Comparison of ENCODE assay signal across 12 cellular contexts in the genomic region with DNA sequence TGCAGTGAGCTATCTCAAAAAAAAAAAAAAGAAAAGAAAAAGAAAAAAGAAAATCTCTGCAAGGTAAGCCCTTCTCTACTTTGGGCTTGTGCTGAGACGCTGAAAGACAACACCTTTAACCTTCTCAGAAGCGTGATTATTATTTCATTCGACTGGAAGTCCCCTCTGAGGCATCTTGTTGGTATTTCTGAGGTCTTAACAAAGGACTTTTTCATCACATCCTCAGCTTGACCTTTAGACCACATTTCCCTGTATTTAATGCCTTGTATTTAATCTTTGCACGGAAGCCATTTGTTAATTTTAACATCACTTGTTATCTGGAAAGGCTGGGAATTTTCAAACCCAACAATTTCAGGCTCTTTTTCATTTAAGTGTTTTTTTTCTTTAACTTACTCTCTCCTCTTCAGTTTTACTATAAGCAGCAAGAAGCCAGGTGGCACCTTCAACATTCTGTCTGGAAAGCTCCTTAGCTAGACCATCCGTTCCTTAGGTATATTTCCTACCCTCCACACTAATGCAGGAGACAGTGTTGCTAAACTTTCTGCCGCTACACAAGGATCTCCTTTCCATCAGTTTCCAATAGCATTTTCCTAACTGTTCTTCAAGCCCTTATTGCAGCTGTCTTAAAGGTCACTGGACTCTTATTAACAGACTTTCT. TPM values are rescaled to one million over a fixed set of nuclear protein-coding genes. Genes with fewer than 3 reads are reported as not detected.
DNase-seq lines count a peak whose midpoint lies in the region; ATAC-seq and TF ChIP-seq lines count a peak whose summit lies in the region.
"Had no signal": no experiment of that assay in that cellular context is flagged by ENCODE, and none has a peak within 500 bp of the region (broad histone marks: within the 10 kb centered on the region; RNA-seq: fewer than 3 reads in every experiment).

No MANE protein-coding gene starts in this region.

- peak; percentile 51 for ATAC-seq in activated CD8-positive, alpha-beta T cell treated with anti-CD3 and anti-CD28 coated beads for 36 hours
- ATAC-seq in activated CD8-positive, alpha-beta T cell treated with anti-CD3 and anti-CD28 coated beads, Interleukin-2, amount 10 ng/mL, durations not matched to agents 7 days and 5 days = no peak

- H3K27ac Mint-ChIP-seq in activated CD8-positive, alpha-beta T cell treated with anti-CD3 and anti-CD28 coated beads for 36 hours = peak overlapping the region; percentile 68
- H3K27ac Mint-ChIP-seq in activated CD8-positive, alpha-beta T cell treated with anti-CD3 and anti-CD28 coated beads, Interleukin-2, amount 10 ng/mL, durations not matched to agents 7 days and 5 days = no peak overlapping the region
- H3K27ac Mint-ChIP-seq: activated naive CD8-positive, alpha-beta T cell treated with anti-CD3 and anti-CD28 coated beads, Interleukin-2, amount 10 ng/mL, durations not matched to agents 7 days and 5 days; HFFc6 had no signal

- POLR2A ChIA-PET in activated CD8-positive, alpha-beta T cell treated with anti-CD3 and anti-CD28 coated beads for 36 hours (lab: Charles Lee) = interaction anchor here (1.2 to 2.4 kb wide), 2 partner anchors 11 to 23 kb away, joined by 3 to 18 read pairs; partner anchors contain the start of gene KCTD13
- POLR2A ChIA-PET in activated CD8-positive, alpha-beta T cell treated with anti-CD3 and anti-CD28 coated beads, Interleukin-2, amount 10 ng/mL, durations not matched to agents 7 days and 5 days (lab: Charles Lee) = interaction anchor here (1.5 kb wide), 1 partner anchor 10 kb away, joined by 7 read pairs; the partner anchor contains the start of gene KCTD13

- H3K9me3 Mint-ChIP-seq in activated CD8-positive, alpha-beta T cell treated with anti-CD3 and anti-CD28 coated beads for 36 hours = no peaks in the 10 kb centered on the region
- H3K9me3 Mint-ChIP-seq in activated CD8-positive, alpha-beta T cell treated with anti-CD3 and anti-CD28 coated beads, Interleukin-2, amount 10 ng/mL, durations not matched to agents 7 days and 5 days (ENCODE audit: insufficient read depth) = no peaks in the 10 kb centered on the region
- H3K9me3 Mint-ChIP-seq: activated naive CD8-positive, alpha-beta T cell treated with anti-CD3 and anti-CD28 coated beads, Interleukin-2, amount 10 ng/mL, durations not matched to agents 7 days and 5 days; HFFc6 had no signal

- peaks cover 18% of the 10 kb centered on the region for H3K4me1 Mint-ChIP-seq in activated CD8-positive, alpha-beta T cell treated with anti-CD3 and anti-CD28 coated beads for 36 hours (ENCODE audit: low read depth)
- no peaks in the 10 kb centered on the region for H3K4me1 Mint-ChIP-seq in activated CD8-positive, alpha-beta T cell treated with anti-CD3 and anti-CD28 coated beads, Interleukin-2, amount 10 ng/mL, durations not matched to agents 7 days and 5 days (ENCODE audit: low read depth)

- no peak overlapping the region for H3K4me3 Mint-ChIP-seq in activated CD8-positive, alpha-beta T cell treated with anti-CD3 and anti-CD28 coated beads for 36 hours
- no peak overlapping the region for H3K4me3 Mint-ChIP-seq in activated CD8-positive, alpha-beta T cell treated with anti-CD3 and anti-CD28 coated beads, Interleukin-2, amount 10 ng/mL, durations not matched to agents 7 days and 5 days
- H3K4me3 Mint-ChIP-seq: activated naive CD8-positive, alpha-beta T cell treated with anti-CD3 and anti-CD28 coated beads, Interleukin-2, amount 10 ng/mL, durations not matched to agents 7 days and 5 days; HFFc6 had no signal

- H3K27me3 Mint-ChIP-seq in activated CD8-positive, alpha-beta T cell treated with anti-CD3 and anti-CD28 coated beads for 36 hours = no peaks in the 10 kb centered on the region
- no peaks in the 10 kb centered on the region for H3K27me3 Mint-ChIP-seq in activated CD8-positive, alpha-beta T cell treated with anti-CD3 and anti-CD28 coated beads, Interleukin-2, amount 10 ng/mL, durations not matched to agents 7 days and 5 days (ENCODE audit: low read depth)
- H3K27me3 Mint-ChIP-seq: activated naive CD8-positive, alpha-beta T cell treated with anti-CD3 and anti-CD28 coated beads, Interleukin-2, amount 10 ng/mL, durations not matched to agents 7 days and 5 days had no signal

- no peak for DNase-seq in activated CD8-positive, alpha-beta T cell treated with anti-CD3 and anti-CD28 coated beads for 36 hours
- no peak for DNase-seq in activated CD8-positive, alpha-beta T cell treated with anti-CD3 and anti-CD28 coated beads, Interleukin-2, amount 10 ng/mL, durations not matched to agents 7 days and 5 days
- DNase-seq in astrocyte of the hippocampus (ENCODE audit: low read depth, low spot score) = peak; percentile 19
- peak; percentile 77 for DNase-seq in renal cortical epithelial cell (ENCODE audit: low read depth)
- DNase-seq in GM19240 (ENCODE audit: insufficient read length, low spot score) = no peak
- no peak for DNase-seq in AG20443 (ENCODE audit: low spot score)
- DNase-seq: activated naive CD8-positive, alpha-beta T cell treated with anti-CD3 and anti-CD28 coated beads, Interleukin-2, amount 10 ng/mL, durations not matched to agents 7 days and 5 days; esophagus squamous epithelium; HFFc6; MV-4-11; SK-N-SH; small intestine had no signal

- H3K36me3 Mint-ChIP-seq in activated CD8-positive, alpha-beta T cell treated with anti-CD3 and anti-CD28 coated beads for 36 hours (ENCODE audit: low read depth) = peaks cover 28% of the 10 kb centered on the region
- H3K36me3 Mint-ChIP-seq in activated CD8-positive, alpha-beta T cell treated with anti-CD3 and anti-CD28 coated beads, Interleukin-2, amount 10 ng/mL, durations not matched to agents 7 days and 5 days (ENCODE audit: low read depth) = peaks cover 28% of the 10 kb centered on the region

- intact Hi-C loops in activated CD8-positive, alpha-beta T cell treated with anti-CD3 and anti-CD28 coated beads for 36 hours (cut with micrococcal nuclease) = no loop called here

- no peak for TF ChIP-seq CTCF in activated CD8-positive, alpha-beta T cell treated with anti-CD3 and anti-CD28 coated beads for 36 hours (IDR thresholded peaks at IDR 0.05)

- CTCF ChIA-PET in activated CD8-positive, alpha-beta T cell treated with anti-CD3 and anti-CD28 coated beads for 36 hours (lab: Charles Lee) = interaction anchor here (1.0 to 2.6 kb wide), 5 partner anchors 26 to 224 kb away, joined by 3 to 10 read pairs (median 6); no protein-coding TSS in a partner anchor
- CTCF ChIA-PET in activated CD8-positive, alpha-beta T cell treated with anti-CD3 and anti-CD28 coated beads, Interleukin-2, amount 10 ng/mL, durations not matched to agents 7 days and 5 days (lab: Charles Lee) = interaction anchor here (1.0 to 1.7 kb wide), 2 partner anchors 46 to 67 kb away, joined by 4 to 5 read pairs; partner anchors contain the start of gene TMEM219

RNA-seq across cellular contexts. Expression of gene KCTD13, which starts 10.3 kb away (rescaled TPM):
- total RNA-seq in activated CD8-positive, alpha-beta T cell treated with anti-CD3 and anti-CD28 coated beads for 36 hours = 10 to 100 TPM; 35.2 to 35.3 TPM
- 10 to 100 TPM; 33.8 to 35.5 TPM for total RNA-seq in activated CD8-positive, alpha-beta T cell treated with anti-CD3 and anti-CD28 coated beads, Interleukin-2, amount 10 ng/mL, durations not matched to agents 7 days and 5 days
- total RNA-seq in renal cortical epithelial cell = 12.5 and 13.2 TPM in 2 replicates

RNA-seq across cellular contexts. Expression of gene ASPHD1, which starts 15.4 kb away (rescaled TPM):
- total RNA-seq in activated CD8-positive, alpha-beta T cell treated with anti-CD3 and anti-CD28 coated beads for 36 hours = 1 to 10 TPM; 2.0 to 2.1 TPM
- under 1 TPM in 1 of 2 experiments, not detected in 1; 0.24 TPM for total RNA-seq in activated CD8-positive, alpha-beta T cell treated with anti-CD3 and anti-CD28 coated beads, Interleukin-2, amount 10 ng/mL, durations not matched to agents 7 days and 5 days
- 15.8 and 33.3 TPM in 2 replicates for total RNA-seq in renal cortical epithelial cell

RNA-seq across cellular contexts. Expression of gene SEZ6L2, which starts 16.4 kb away (rescaled TPM):
- total RNA-seq in activated CD8-positive, alpha-beta T cell treated with anti-CD3 and anti-CD28 coated beads for 36 hours = under 1 TPM; 0.11 to 0.13 TPM
- total RNA-seq in activated CD8-positive, alpha-beta T cell treated with anti-CD3 and anti-CD28 coated beads, Interleukin-2, amount 10 ng/mL, durations not matched to agents 7 days and 5 days = not detected
- total RNA-seq in renal cortical epithelial cell = 9.2 and 45.7 TPM in 2 replicates
- total RNA-seq: activated naive CD8-positive, alpha-beta T cell treated with anti-CD3 and anti-CD28 coated beads, Interleukin-2, amount 10 ng/mL, durations not matched to agents 7 days and 5 days had no signal

RNA-seq across cellular contexts. Expression of gene TMEM219, which starts 46.2 kb away (rescaled TPM):
- total RNA-seq in activated CD8-positive, alpha-beta T cell treated with anti-CD3 and anti-CD28 coated beads for 36 hours = 10 to 100 TPM; 31.9 to 34.9 TPM
- total RNA-seq in activated CD8-positive, alpha-beta T cell treated with anti-CD3 and anti-CD28 coated beads, Interleukin-2, amount 10 ng/mL, durations not matched to agents 7 days and 5 days = 10 to 100 TPM; 57.8 to 61.0 TPM
- 48.9 and 112 TPM in 2 replicates for total RNA-seq in renal cortical epithelial cell

RNA-seq across cellular contexts. Expression of gene CDIPT, which starts 52.7 kb away (rescaled TPM):
- 10 to 100 TPM; 30.2 to 35.4 TPM for total RNA-seq in activated CD8-positive, alpha-beta T cell treated with anti-CD3 and anti-CD28 coated beads for 36 hours
- 10 to 100 TPM; 51.1 to 53.2 TPM for total RNA-seq in activated CD8-positive, alpha-beta T cell treated with anti-CD3 and anti-CD28 coated beads, Interleukin-2, amount 10 ng/mL, durations not matched to agents 7 days and 5 days
- 69.1 and 114 TPM in 2 replicates for total RNA-seq in renal cortical epithelial cell

Comparison
In these comparisons a context has a peak if more than half of its experiments do, and no peak if none do; other contexts are left out.
1. DNase-seq: peak in astrocyte of the hippocampus (single experiment) and renal cortical epithelial cell (single experiment); none in activated CD8-positive, alpha-beta T cell treated with anti-CD3 and anti-CD28 coated beads for 36 hours (single experiment), activated CD8-positive, alpha-beta T cell treated with anti-CD3 and anti-CD28 coated beads, Interleukin-2, amount 10 ng/mL, durations not matched to agents 7 days and 5 days (single experiment), GM19240 (single experiment) and AG20443 (single experiment).